In the genomic region with DNA sequence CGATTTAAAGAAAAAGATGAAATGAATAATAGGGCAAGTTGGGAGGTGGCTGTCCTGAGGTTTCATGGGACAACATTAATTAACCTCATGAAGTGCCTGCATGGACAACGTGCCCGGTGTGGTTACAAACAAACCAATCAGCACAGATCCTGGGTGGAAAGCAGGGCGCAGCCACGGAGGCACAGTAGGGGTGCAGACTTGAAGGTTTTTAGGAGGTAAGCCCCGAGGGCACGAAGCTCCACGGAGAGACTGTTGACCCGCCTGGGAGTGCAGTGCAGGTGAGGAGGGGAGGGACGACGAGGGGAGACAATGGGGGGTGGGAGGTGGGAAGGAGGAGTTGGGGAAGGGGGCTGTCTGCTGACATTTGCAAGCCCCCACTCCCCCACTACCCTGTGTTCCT, we compare ENCODE assay signal across 8 cellular contexts. TPM values are rescaled to one million over a fixed set of nuclear protein-coding genes. Genes with fewer than 3 reads are reported as not detected.
DNase-seq lines count a peak whose midpoint lies in the region; ATAC-seq and TF ChIP-seq lines count a peak whose summit lies in the region.

No MANE protein-coding gene starts in this region.

- H3K27ac Mint-ChIP-seq in CD14-positive monocyte (peak overlapping the region in 1 of 7 donors; percentile 41), nephron progenitor cell (no peak overlapping the region)
- H3K27ac Mint-ChIP-seq in effector memory CD8-positive, alpha-beta T cell, result peak overlapping the region in 1 of 2 donors; percentile 75

- H3K4me1 Mint-ChIP-seq in CD14-positive monocyte (peaks cover 25% of the 10 kb centered on the region), nephron progenitor cell (peaks cover 77% of the 10 kb centered on the region)
- peaks cover 22 to 26% of the 10 kb centered on the region in 2 donors for H3K4me1 Mint-ChIP-seq in effector memory CD8-positive, alpha-beta T cell (ENCODE audit: low read depth in 2 of 2)

- no peaks in the 10 kb centered on the region for H3K36me3 ChIP-seq in MG63

- ATAC-seq in effector memory CD8-positive, alpha-beta T cell (replicated peaks), result no peak
- ATAC-seq in HG03565 (IDR thresholded peaks at IDR 0.05; ENCODE audit: unreplicated experiment) (no peak), GM18870 (IDR thresholded peaks at IDR 0.05; ENCODE audit: unreplicated experiment) (no peak), HG03469 (IDR thresholded peaks at IDR 0.05; ENCODE audit: unreplicated experiment) (no peak)

- H3K4me3 Mint-ChIP-seq in CD14-positive monocyte (peak overlapping the region; percentile 74 to 91), nephron progenitor cell (peak overlapping the region; percentile 81)
- H3K4me3 Mint-ChIP-seq in effector memory CD8-positive, alpha-beta T cell, result peak overlapping the region; percentile 72 to 82

- peaks cover 5% of the 10 kb centered on the region for H3K27me3 ChIP-seq in MG63

- peaks cover 76 to 91% (median 84%) of the 10 kb centered on the region in 3 donors for H3K27me3 Mint-ChIP-seq in CD14-positive monocyte (ENCODE audit: low read depth in 3 of 3)
- peaks cover 71 to 92% of the 10 kb centered on the region in 2 donors for H3K27me3 Mint-ChIP-seq in effector memory CD8-positive, alpha-beta T cell
- peaks cover 85% of the 10 kb centered on the region for H3K27me3 Mint-ChIP-seq in nephron progenitor cell (ENCODE audit: low read depth, poor library complexity)

- peak overlapping the region; percentile 28 for H3K4me3 ChIP-seq in MG63

- intact Hi-C loops in CD14-positive monocyte (cut with micrococcal nuclease), result loop anchor here (5.0 to 10.0 kb wide), 2 partner anchors 42 to 94 kb away; no protein-coding TSS in a partner anchor

- no peaks in the 10 kb centered on the region for H3K9me3 ChIP-seq in MG63

- DNase-seq in CD14-positive monocyte (ENCODE audit: low spot score) (no peak), MG63 (no peak), nephron progenitor cell (no peak), NOMO-1 treated with DMSO at 0.1 percent for 48 hours (lab: John Stamatoyannopoulos, UW; ENCODE audit: unreplicated experiment) (no peak)
- DNase-seq in effector memory CD8-positive, alpha-beta T cell, result no peak

- H3K9me3 Mint-ChIP-seq in CD14-positive monocyte, result peaks cover 0 to 20% (median 13%) of the 10 kb centered on the region in 7 donors
- no peaks in the 10 kb centered on the region for H3K9me3 Mint-ChIP-seq in effector memory CD8-positive, alpha-beta T cell
- H3K9me3 Mint-ChIP-seq in nephron progenitor cell, result no peaks in the 10 kb centered on the region

- H3K36me3 Mint-ChIP-seq in CD14-positive monocyte (peaks cover 22 to 25% of the 10 kb centered on the region in 2 donors), nephron progenitor cell (ENCODE audit: low read depth) (no peaks in the 10 kb centered on the region)
- no peaks in the 10 kb centered on the region for H3K36me3 Mint-ChIP-seq in effector memory CD8-positive, alpha-beta T cell (ENCODE audit: insufficient read depth)

- TF ChIP-seq CTCF in CD14-positive monocyte (IDR thresholded peaks at IDR 0.05), result no peak
- no peak for TF ChIP-seq CTCF in nephron progenitor cell (IDR thresholded peaks at IDR 0.05)

RNA-seq across cellular contexts. Expression of gene RIPK4, which starts 2.3 kb away (rescaled TPM):
- polyA plus RNA-seq in CD14-positive monocyte, result under 1 TPM in 1 of 2 donors, not detected in 1; 0.09 TPM
- 0.76 and 2.2 TPM in 2 replicates for total RNA-seq in MG63 (2014; rRNA removed; shearing (Covaris generic); ENCODE audit: low replicate concordance)
